10 cellular contexts compared by ENCODE assay signal in the genomic region with DNA sequence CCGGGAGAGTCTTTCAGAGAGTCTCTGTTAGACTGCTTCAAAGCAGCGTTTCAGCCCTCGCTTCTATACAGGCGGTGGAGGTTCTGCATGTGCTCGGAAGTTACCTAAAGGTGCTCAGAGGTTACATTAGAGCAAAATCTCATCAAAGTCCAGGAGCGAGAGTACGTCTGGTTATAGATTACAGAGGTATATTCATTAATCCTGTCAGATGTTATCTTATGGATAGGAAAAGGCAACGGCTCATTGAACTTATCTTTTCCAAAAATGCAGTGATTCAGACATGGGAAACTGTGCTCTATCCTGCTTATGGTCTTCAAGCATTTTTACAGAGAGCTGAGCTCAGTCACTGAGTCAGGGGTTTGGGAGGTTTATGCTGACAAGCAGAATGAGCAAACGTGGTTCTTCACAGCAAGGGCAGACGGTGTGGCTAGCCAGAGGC. TPM values are rescaled to one million over a fixed set of nuclear protein-coding genes. Genes with fewer than 3 reads are reported as not detected.
DNase-seq lines count a peak whose midpoint lies in the region; ATAC-seq and TF ChIP-seq lines count a peak whose summit lies in the region.
"Had no signal": no experiment of that assay in that cellular context is flagged by ENCODE, and none has a peak within 500 bp of the region (broad histone marks: within the 10 kb centered on the region; RNA-seq: fewer than 3 reads in every experiment).

No MANE protein-coding gene starts in this region.

- peak overlapping the region; percentile 55; the same call in 1 of the 2 replicates for H2BK120ac ChIP-seq in IMR-90 (ENCODE audit: low read depth, low read length)

- H3K27ac ChIP-seq in IMR-90 (ENCODE audit: insufficient read depth, low read length): no peak overlapping the region
- H3K27ac ChIP-seq in hepatocyte: peak overlapping the region; percentile 13
- no peak overlapping the region for H3K27ac ChIP-seq in RWPE1
- H3K27ac ChIP-seq: upper lobe of right lung had no signal

- H3K27me3 ChIP-seq in IMR-90 (ENCODE audit: control insufficient read depth, insufficient read depth, low read length): no peaks in the 10 kb centered on the region
- no peaks in the 10 kb centered on the region for H3K27me3 ChIP-seq in hepatocyte
- H3K27me3 ChIP-seq: upper lobe of right lung had no signal

- H3K23ac ChIP-seq in IMR-90 (ENCODE audit: low read depth, low read length): 0 out of 2 replicates have a peak overlapping the region, but pooled peaks have one; percentile 12

- dilution Hi-C loops in IMR-90 (cut with HindIII; ENCODE audit: low sequenced_read_pairs, unreplicated experiment): no loop called here

- peak overlapping the region; percentile 11; the same call in 1 of the 2 replicates for H3K4ac ChIP-seq in IMR-90 (ENCODE audit: low read depth, low read length)

- no peaks in the 10 kb centered on the region for H3K9me2 ChIP-seq in hepatocyte (replicated peaks; ENCODE audit: insufficient read depth)

- H3K4me3 ChIP-seq in IMR-90 (ENCODE audit: insufficient read depth, low read depth, low read length): no peak overlapping the region
- H3K4me3 ChIP-seq in astrocyte of the cerebellum (ENCODE audit: low read depth, low read length): no peak overlapping the region
- no peak overlapping the region for H3K4me3 ChIP-seq in hepatocyte
- H3K4me3 ChIP-seq: upper lobe of right lung had no signal

- H3K79me2 ChIP-seq in hepatocyte: no peaks in the 10 kb centered on the region

- peak overlapping the region in 1 of 2 experiments; percentile 4; a peak in 1 of 4 replicates for H4K8ac ChIP-seq in IMR-90 (ENCODE audit: low read depth in 2 of 2, low read length in 2 of 2)

- peak; percentile 87 for DNase-seq in IMR-90
- peak; percentile 33 for DNase-seq in astrocyte of the cerebellum (ENCODE audit: low read depth)
- DNase-seq in hepatocyte (ENCODE audit: low spot score): peak; percentile 54
- DNase-seq in stromal cell of bone marrow (ENCODE audit: low read depth): peak; percentile 67
- no peak for DNase-seq in GM10266 (ENCODE audit: extremely low spot score)
- DNase-seq in Kasumi-1 (lab: John Stamatoyannopoulos, UW): no peak
- DNase-seq in RWPE1 (ENCODE audit: low spot score): no peak
- no peak for DNase-seq in GDM1 (lab: John Stamatoyannopoulos, UW)
- DNase-seq: upper lobe of right lung had no signal

- peaks cover 3% of the 10 kb centered on the region; the same call in 1 of the 2 replicates for H3K9me3 ChIP-seq in IMR-90 (ENCODE audit: control insufficient read depth, insufficient read depth, low read length)
- H3K9me3 ChIP-seq in hepatocyte (ENCODE audit: low read depth): no peaks in the 10 kb centered on the region
- H3K9me3 ChIP-seq: upper lobe of right lung had no signal

- H2AK5ac ChIP-seq in IMR-90 (ENCODE audit: low read depth, low read length): no peak overlapping the region; the same call in 1 of the 2 replicates

- 50% methylated on average over 2 of the region's 10 CpGs; no CpG with 5 or more reads in 1 of the 2 experiments for WGBS in IMR-90 (ENCODE audit: extremely low coverage in 2 of 2, insufficient read length in 1 of 2), 2 experiments
- WGBS in hepatocyte (ENCODE audit: low lambda C conversion rate, missing lambda C conversion rate): 57% methylated on average over 10 of the region's 10 CpGs

- no peak for TF ChIP-seq RAD21 in IMR-90 (IDR thresholded peaks at IDR 0.05; ENCODE audit: low read length)

- no peak overlapping the region for H2AK9ac ChIP-seq in IMR-90 (replicated peaks; ENCODE audit: low read depth, low read length, poor library complexity)

- H2AFZ ChIP-seq in IMR-90 (replicated peaks; ENCODE audit: low read length, poor library complexity): peak overlapping the region; percentile 57
- no peak overlapping the region for H2AFZ ChIP-seq in hepatocyte

- 0 out of 2 replicates have a peak overlapping the region, but pooled peaks have one; percentile 8 for H3K4me2 ChIP-seq in IMR-90 (ENCODE audit: low read depth, low read length)
- peak overlapping the region; percentile 56 for H3K4me2 ChIP-seq in hepatocyte

- H2BK5ac ChIP-seq in IMR-90 (ENCODE audit: low read depth, low read length, poor library complexity, severe bottlenecking): peak overlapping the region; percentile 45

- H3K36me3 ChIP-seq in IMR-90 (ENCODE audit: control insufficient read depth, insufficient read depth, low read length): no peaks in the 10 kb centered on the region
- no peaks in the 10 kb centered on the region for H3K36me3 ChIP-seq in hepatocyte (replicated peaks; ENCODE audit: insufficient read depth, low read depth)
- H3K36me3 ChIP-seq: upper lobe of right lung had no signal

- peaks cover 0 to 15% of the 10 kb centered on the region in 2 experiments; a peak in 3 of 4 replicates for H3K79me1 ChIP-seq in IMR-90 (ENCODE audit: low read depth in 1 of 2, low read length in 2 of 2)

- no peak overlapping the region for H3K9ac ChIP-seq in IMR-90 (ENCODE audit: low read depth, low read length)

- intact Hi-C loops in IMR-90 (cut with micrococcal nuclease): no loop called here

- H2BK20ac ChIP-seq in IMR-90 (ENCODE audit: low read depth, low read length): peak overlapping the region; percentile 58

- no peak overlapping the region for H2BK15ac ChIP-seq in IMR-90 (ENCODE audit: low read depth, low read length)

- BruUV-seq in IMR-90 (replicated peaks; lab: Mats Ljungman, UMichigan): no TSS peak

- CTCF ChIA-PET in IMR-90 (lab: Yijun Ruan, JAX) (interaction anchor here (0.8 kb wide), 1 partner anchor 12 kb away, joined by 3 read pairs; no protein-coding TSS in a partner anchor), RWPE1 (lab: Yijun Ruan, JAX) (no interaction called here)

- POLR2A ChIA-PET in IMR-90 (lab: Charles Lee; ENCODE audit: unreplicated experiment): no interaction called here
- POLR2A ChIA-PET in RWPE1 (lab: Yijun Ruan, JAX; ENCODE audit: low non-redundant PET): no interaction called here

- ATAC-seq in IMR-90 (ENCODE audit: low read depth): peak; percentile 91
- ATAC-seq: esophagus mucosa, upper lobe of right lung had no signal

- peak overlapping the region; percentile 76 for H3K14ac ChIP-seq in IMR-90 (replicated peaks; ENCODE audit: low read depth, low read length)

- H3K4me1 ChIP-seq in IMR-90 (ENCODE audit: control insufficient read depth, insufficient read depth, low read length) (0 out of 2 replicates have a peak, but pooled peaks cover 3% of the 10 kb centered on the region), hepatocyte (ENCODE audit: insufficient read depth) (peaks cover 6% of the 10 kb centered on the region)

- no peak overlapping the region for H4K5ac ChIP-seq in IMR-90 (ENCODE audit: low read depth, low read length)

- in situ Hi-C loops in IMR-90 (cut with MboI; ENCODE audit: low sequenced_read_pairs): no loop called here
- in situ Hi-C loops in astrocyte of the cerebellum (cut with HindIII; ENCODE audit: low sequenced_read_pairs): no loop called here

- H4K91ac ChIP-seq in IMR-90 (ENCODE audit: insufficient read depth, low read depth, low read length): peak overlapping the region; percentile 37; the same call in 1 of the 2 replicates

- TF ChIP-seq POLR2A in IMR-90 (IDR thresholded peaks at IDR 0.05; ENCODE audit: low read depth, low read length): no peak

- H4K20me1 ChIP-seq in IMR-90 (ENCODE audit: insufficient read depth, low read length): no peaks in the 10 kb centered on the region
- H4K20me1 ChIP-seq in hepatocyte (ENCODE audit: insufficient read depth, poor library complexity, severe bottlenecking): no peaks in the 10 kb centered on the region

- H3K56ac ChIP-seq in IMR-90 (ENCODE audit: extremely low read depth, insufficient read depth, low read length): no peak overlapping the region

- TF ChIP-seq CTCF in IMR-90 (conservative IDR thresholded peaks at IDR 0.05; ENCODE audit: low read depth, low read length) (no peak), astrocyte of the cerebellum (IDR thresholded peaks at IDR 0.05; ENCODE audit: low read depth, low read length, missing control alignments) (no peak), hepatocyte (IDR thresholded peaks at IDR 0.05; ENCODE audit: poor library complexity) (no peak), GM10266 (IDR thresholded peaks at IDR 0.05; ENCODE audit: control insufficient read depth, insufficient read depth, low read depth, missing control alignments) (no peak), RWPE1 (conservative IDR thresholded peaks at IDR 0.05; ENCODE audit: low read depth) (no peak)

- H3K18ac ChIP-seq in IMR-90 (ENCODE audit: low read depth, low read length): no peak overlapping the region; the same call in 1 of the 2 replicates

- no peaks in the 10 kb centered on the region for H3K9me1 ChIP-seq in IMR-90 (ENCODE audit: insufficient read depth, low read length)

TF ChIP-seq in IMR-90, 13 proteins besides CTCF, POLR2A, EP300 and RAD21:
- TF ChIP-seq MAFK (IDR thresholded peaks at IDR 0.05; ENCODE audit: low read depth, low read length): peak; percentile 93
- TF ChIP-seq MXI1 (IDR thresholded peaks at IDR 0.05; ENCODE audit: borderline replicate concordance, low read depth, low read length): 0 out of 2 replicates have a peak, but pooled peaks have one; percentile 22
- TF ChIP-seq MAZ (IDR thresholded peaks at IDR 0.05; ENCODE audit: borderline replicate concordance, low read depth, low read length): no peak
- TF ChIP-seq BHLHE40 (IDR thresholded peaks at IDR 0.05; ENCODE audit: low read depth, low read length): no peak
- no peak for TF ChIP-seq RCOR1 (IDR thresholded peaks at IDR 0.05; ENCODE audit: insufficient replicate concordance, low read length)
- TF ChIP-seq FOS (IDR thresholded peaks at IDR 0.05; ENCODE audit: low read depth, low read length): no peak; the same call in 1 of the 2 replicates

RNA-seq across cellular contexts. Expression of gene ZBED5, which starts 9.1 kb away (rescaled TPM):
- total RNA-seq in IMR-90 (2012; rRNA removed): 30.8 and 35.6 TPM in 2 replicates
- 26.1 and 28.2 TPM in 2 replicates for polyA plus RNA-seq in IMR-90 (2012; rRNA removed)
- 2.9 and 6.5 TPM in 2 replicates for polyA plus RNA-seq in IMR-90 (2012; cell fraction: cytosol; rRNA removed)
- polyA plus RNA-seq in IMR-90 (2012; cell fraction: nucleus; rRNA removed; ENCODE audit: low replicate concordance): 9.6 and 84.5 TPM in 2 replicates
- total RNA-seq in hepatocyte: 39.5 and 46.2 TPM in 2 replicates
- 29.3 and 30.5 TPM in 2 replicates for polyA plus RNA-seq in hepatocyte

RNA-seq across cellular contexts. Expression of gene EIF4G2, which starts 58.2 kb away (rescaled TPM):
- total RNA-seq in IMR-90 (2012; rRNA removed) (1,144 and 1,216 TPM in 2 replicates), hepatocyte (605 and 638 TPM in 2 replicates)
- polyA plus RNA-seq in IMR-90 (2012; rRNA removed) (439 and 492 TPM in 2 replicates), hepatocyte (452 and 503 TPM in 2 replicates)
- polyA plus RNA-seq in IMR-90 (2012; cell fraction: cytosol; rRNA removed): 108 and 148 TPM in 2 replicates
- polyA plus RNA-seq in IMR-90 (2012; cell fraction: nucleus; rRNA removed; ENCODE audit: low replicate concordance): 62.0 and 539 TPM in 2 replicates

Comparison
In these comparisons a context has a peak if more than half of its experiments do, and no peak if none do; other contexts are left out.
1. DNase-seq: peak in IMR-90 (single experiment), astrocyte of the cerebellum (single experiment), hepatocyte (single experiment) and stromal cell of bone marrow (single experiment); none in GM10266 (single experiment), Kasumi-1 (0 of 2), RWPE1 (single experiment) and GDM1 (single experiment).